ENCODE assay signal across 16 cellular contexts in the genomic region with DNA sequence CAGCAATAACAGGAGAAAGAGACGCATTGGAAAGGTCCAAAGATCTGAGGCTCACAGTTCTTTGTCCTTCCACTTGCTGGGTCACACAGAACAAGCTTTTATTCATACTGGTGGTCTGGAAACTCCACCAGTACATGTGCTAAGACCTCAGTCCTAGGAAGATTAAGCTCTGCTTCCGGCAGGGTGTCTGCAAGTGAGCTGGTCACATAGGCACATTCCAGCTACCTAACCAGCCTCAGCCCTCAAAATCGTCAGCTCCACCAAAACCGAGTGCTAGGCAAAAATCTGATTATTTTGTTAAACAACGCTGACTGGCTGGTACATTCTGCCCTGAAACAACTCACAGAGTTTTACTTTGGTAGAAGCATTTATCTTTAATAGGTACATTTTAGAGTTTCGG. TPM values are rescaled to one million over a fixed set of nuclear protein-coding genes. Genes with fewer than 3 reads are reported as not detected.
DNase-seq lines count a peak whose midpoint lies in the region; ATAC-seq and TF ChIP-seq lines count a peak whose summit lies in the region.
"Had no signal": no experiment of that assay in that cellular context is flagged by ENCODE, and none has a peak within 500 bp of the region (broad histone marks: within the 10 kb centered on the region; RNA-seq: fewer than 3 reads in every experiment).

No MANE protein-coding gene starts in this region.

- TF ChIP-seq CTCF in GM23338 (conservative IDR thresholded peaks at IDR 0.05; ENCODE audit: low read depth in 2 of 2) (no peak), GM10248 (IDR thresholded peaks at IDR 0.05; ENCODE audit: control extremely low read depth, extremely low read depth, low read depth, missing control alignments) (no peak)

- CTCF ChIA-PET in activated CD4-positive, alpha-beta memory T cell treated with anti-CD3 and anti-CD28 coated beads for 36 hours (lab: Charles Lee), result interaction anchor here (0.7 to 3.3 kb wide), 10 partner anchors 12 to 99 kb away, joined by 3 to 80 read pairs (median 6); no protein-coding TSS in a partner anchor
- CTCF ChIA-PET in GM10248 (lab: Yijun Ruan, JAX), result interaction anchor here (0.7 to 1.2 kb wide), 5 partner anchors 11 to 123 kb away, joined by 3 read pairs; no protein-coding TSS in a partner anchor

- no peak for ATAC-seq in stimulated activated naive CD8-positive, alpha-beta T cell treated with anti-CD3 and anti-CD28 coated beads, Interleukin-15, Interleukin-2, amounts not matched to agents 100 U/mL and 50 U/mL, for 24 hours
- ATAC-seq in HG03457 (IDR thresholded peaks at IDR 0.05; ENCODE audit: unreplicated experiment) (no peak), sciatic nerve (no peak), GM23338 (no peak)
- ATAC-seq: esophagus mucosa had no signal

- H3K27me3 Mint-ChIP-seq in stimulated activated naive CD8-positive, alpha-beta T cell treated with anti-CD3 and anti-CD28 coated beads, Interleukin-15, Interleukin-2, amounts not matched to agents 100 ng/mL and 50 ng/mL, for 24 hours, result no peaks in the 10 kb centered on the region
- peaks cover 2% of the 10 kb centered on the region for H3K27me3 Mint-ChIP-seq in activated CD4-positive, alpha-beta memory T cell treated with anti-CD3 and anti-CD28 coated beads for 36 hours
- peaks cover 2% of the 10 kb centered on the region for H3K27me3 Mint-ChIP-seq in GM23338 (ENCODE audit: insufficient read depth, low read depth, poor library complexity)

- H3K27ac Mint-ChIP-seq in stimulated activated naive CD8-positive, alpha-beta T cell treated with anti-CD3 and anti-CD28 coated beads, Interleukin-15, Interleukin-2, amounts not matched to agents 100 ng/mL and 50 ng/mL, for 24 hours, result peak overlapping the region; percentile 99
- peak overlapping the region; percentile 97 for H3K27ac Mint-ChIP-seq in activated CD4-positive, alpha-beta memory T cell treated with anti-CD3 and anti-CD28 coated beads for 36 hours
- no peak overlapping the region for H3K27ac Mint-ChIP-seq in GM23338

- no peaks in the 10 kb centered on the region for H3K27me3 ChIP-seq in GM23338 (ENCODE audit: insufficient read depth)

- H3K9me3 Mint-ChIP-seq in stimulated activated naive CD8-positive, alpha-beta T cell treated with anti-CD3 and anti-CD28 coated beads, Interleukin-15, Interleukin-2, amounts not matched to agents 100 ng/mL and 50 ng/mL, for 24 hours, result no peaks in the 10 kb centered on the region
- no peaks in the 10 kb centered on the region for H3K9me3 Mint-ChIP-seq in activated CD4-positive, alpha-beta memory T cell treated with anti-CD3 and anti-CD28 coated beads for 36 hours
- peaks cover 5% of the 10 kb centered on the region; the same call in 1 of the 3 replicates for H3K9me3 Mint-ChIP-seq in GM23338

- no peak overlapping the region for H2AFZ ChIP-seq in GM23338

- no peaks in the 10 kb centered on the region for H3K79me2 ChIP-seq in GM23338 (replicated peaks; ENCODE audit: insufficient read depth)

- POLR2A ChIA-PET in activated CD4-positive, alpha-beta memory T cell treated with anti-CD3 and anti-CD28 coated beads for 36 hours (lab: Charles Lee), result interaction anchor here (1.5 to 7.6 kb wide), 6 partner anchors 11 to 47 kb away, joined by 6 to 161 read pairs (median 72); no protein-coding TSS in a partner anchor
- POLR2A ChIA-PET in GM10248 (lab: Yijun Ruan, JAX), result no interaction called here

- no peaks in the 10 kb centered on the region for H3K36me3 ChIP-seq in GM23338 (ENCODE audit: insufficient read depth)

- peaks cover 82% of the 10 kb centered on the region for H3K4me1 Mint-ChIP-seq in stimulated activated naive CD8-positive, alpha-beta T cell treated with anti-CD3 and anti-CD28 coated beads, Interleukin-15, Interleukin-2, amounts not matched to agents 100 ng/mL and 50 ng/mL, for 24 hours (ENCODE audit: low read depth)
- peaks cover 55% of the 10 kb centered on the region for H3K4me1 Mint-ChIP-seq in activated CD4-positive, alpha-beta memory T cell treated with anti-CD3 and anti-CD28 coated beads for 36 hours (ENCODE audit: low read depth)
- H3K4me1 Mint-ChIP-seq in GM23338, result no peaks in the 10 kb centered on the region

- H3K27ac ChIP-seq in GM23338 (ENCODE audit: low read depth), result no peak overlapping the region

- H3F3A ChIP-seq in GM23338 (replicated peaks; ENCODE audit: low read depth), result no peaks in the 10 kb centered on the region

- intact Hi-C loops in activated CD4-positive, alpha-beta memory T cell treated with anti-CD3 and anti-CD28 coated beads for 36 hours (cut with micrococcal nuclease), result no loop called here
- intact Hi-C loops in sciatic nerve (cut with DNase I), result no loop called here

- no peak overlapping the region for H3K4me3 ChIP-seq in GM23338

- peaks cover 78% of the 10 kb centered on the region for H3K36me3 Mint-ChIP-seq in stimulated activated naive CD8-positive, alpha-beta T cell treated with anti-CD3 and anti-CD28 coated beads, Interleukin-15, Interleukin-2, amounts not matched to agents 100 ng/mL and 50 ng/mL, for 24 hours (ENCODE audit: low read depth)
- peaks cover 68% of the 10 kb centered on the region for H3K36me3 Mint-ChIP-seq in activated CD4-positive, alpha-beta memory T cell treated with anti-CD3 and anti-CD28 coated beads for 36 hours
- no peaks in the 10 kb centered on the region for H3K36me3 Mint-ChIP-seq in GM23338 (ENCODE audit: low read depth)

- no peaks in the 10 kb centered on the region; the same call in 1 of the 2 replicates for H3K9me2 ChIP-seq in GM23338 (ENCODE audit: insufficient read depth)

- no peak for DNase-seq in stimulated activated naive CD8-positive, alpha-beta T cell treated with anti-CD3 and anti-CD28 coated beads, Interleukin-15, Interleukin-2, amounts not matched to agents 100 U/mL and 50 U/mL, for 24 hours
- DNase-seq in activated CD4-positive, alpha-beta memory T cell treated with anti-CD3 and anti-CD28 coated beads for 36 hours, result no peak
- DNase-seq in iris pigment epithelial cell (ENCODE audit: low read depth), result peak; percentile 32
- DNase-seq in sciatic nerve (ENCODE audit: low spot score), result no peak
- no peak for DNase-seq in GM23338 (ENCODE audit: low spot score)
- DNase-seq in GM10248 (ENCODE audit: extremely low spot score), result no peak
- DNase-seq: activated effector memory CD4-positive, alpha-beta T cell treated with Interleukin-2 at 50 U/mL for 16 hours; mesendoderm; NCI-H1436 treated with DMSO at 0.1 percent for 48 hours; NCI-H69; SHP77 treated with DMSO at 0.1 percent for 48 hours had no signal

- no peaks in the 10 kb centered on the region for H4K20me1 ChIP-seq in GM23338 (replicated peaks; ENCODE audit: insufficient read depth)

- no peak overlapping the region for H3K4me2 ChIP-seq in GM23338

- peak overlapping the region; percentile 98 for H3K4me3 Mint-ChIP-seq in stimulated activated naive CD8-positive, alpha-beta T cell treated with anti-CD3 and anti-CD28 coated beads, Interleukin-15, Interleukin-2, amounts not matched to agents 100 ng/mL and 50 ng/mL, for 24 hours
- H3K4me3 Mint-ChIP-seq in activated CD4-positive, alpha-beta memory T cell treated with anti-CD3 and anti-CD28 coated beads for 36 hours, result peak overlapping the region; percentile 86
- H3K4me3 Mint-ChIP-seq in GM23338, result no peak overlapping the region

- H3K4me1 ChIP-seq in GM23338 (ENCODE audit: insufficient read depth), result no peaks in the 10 kb centered on the region

TF ChIP-seq in GM23338, 12 proteins besides CTCF, POLR2A, EP300 and RAD21 (continues in another document):
- TF ChIP-seq POLR2AphosphoS5 (IDR thresholded peaks at IDR 0.05; ENCODE audit: low read depth) (no peak), NANOG (IDR thresholded peaks at IDR 0.05; ENCODE audit: borderline replicate concordance) (no peak)
- TF ChIP-seq, protein P1, sequence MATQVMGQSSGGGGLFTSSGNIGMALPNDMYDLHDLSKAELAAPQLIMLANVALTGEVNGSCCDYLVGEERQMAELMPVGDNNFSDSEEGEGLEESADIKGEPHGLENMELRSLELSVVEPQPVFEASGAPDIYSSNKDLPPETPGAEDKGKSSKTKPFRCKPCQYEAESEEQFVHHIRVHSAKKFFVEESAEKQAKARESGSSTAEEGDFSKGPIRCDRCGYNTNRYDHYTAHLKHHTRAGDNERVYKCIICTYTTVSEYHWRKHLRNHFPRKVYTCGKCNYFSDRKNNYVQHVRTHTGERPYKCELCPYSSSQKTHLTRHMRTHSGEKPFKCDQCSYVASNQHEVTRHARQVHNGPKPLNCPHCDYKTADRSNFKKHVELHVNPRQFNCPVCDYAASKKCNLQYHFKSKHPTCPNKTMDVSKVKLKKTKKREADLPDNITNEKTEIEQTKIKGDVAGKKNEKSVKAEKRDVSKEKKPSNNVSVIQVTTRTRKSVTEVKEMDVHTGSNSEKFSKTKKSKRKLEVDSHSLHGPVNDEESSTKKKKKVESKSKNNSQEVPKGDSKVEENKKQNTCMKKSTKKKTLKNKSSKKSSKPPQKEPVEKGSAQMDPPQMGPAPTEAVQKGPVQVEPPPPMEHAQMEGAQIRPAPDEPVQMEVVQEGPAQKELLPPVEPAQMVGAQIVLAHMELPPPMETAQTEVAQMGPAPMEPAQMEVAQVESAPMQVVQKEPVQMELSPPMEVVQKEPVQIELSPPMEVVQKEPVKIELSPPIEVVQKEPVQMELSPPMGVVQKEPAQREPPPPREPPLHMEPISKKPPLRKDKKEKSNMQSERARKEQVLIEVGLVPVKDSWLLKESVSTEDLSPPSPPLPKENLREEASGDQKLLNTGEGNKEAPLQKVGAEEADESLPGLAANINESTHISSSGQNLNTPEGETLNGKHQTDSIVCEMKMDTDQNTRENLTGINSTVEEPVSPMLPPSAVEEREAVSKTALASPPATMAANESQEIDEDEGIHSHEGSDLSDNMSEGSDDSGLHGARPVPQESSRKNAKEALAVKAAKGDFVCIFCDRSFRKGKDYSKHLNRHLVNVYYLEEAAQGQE (IDR thresholded peaks at IDR 0.05; ENCODE audit: unreplicated experiment), result no peak

RNA-seq across cellular contexts. Expression of a gene that starts 2.2 kb away (rescaled TPM):
- 100 to 1,000 TPM; 609 to 610 TPM for total RNA-seq in activated CD4-positive, alpha-beta memory T cell treated with anti-CD3 and anti-CD28 coated beads for 36 hours
- total RNA-seq in sciatic nerve, result not detected
- not detected in 2 replicates for total RNA-seq in GM23338 (2014; rRNA removed; shearing (Covaris generic))
- not detected in 2 replicates for polyA plus RNA-seq in GM23338 (2016; fragmentation: Nextera tagmentation; extraction: Ambion mirVana)
- total RNA-seq: cerebellum had no signal
- polyA plus RNA-seq: BJ had no signal

RNA-seq across cellular contexts. Expression of a gene that starts 50.9 kb away (rescaled TPM):
- 10 to 100 TPM; 37.9 to 39.0 TPM for total RNA-seq in activated CD4-positive, alpha-beta memory T cell treated with anti-CD3 and anti-CD28 coated beads for 36 hours
- 1.7 TPM for total RNA-seq in sciatic nerve
- total RNA-seq in GM23338 (2014; rRNA removed; shearing (Covaris generic)), result not detected in 2 replicates
- polyA plus RNA-seq in GM23338 (2016; fragmentation: Nextera tagmentation; extraction: Ambion mirVana), result 0.09 and 0.91 TPM in 2 replicates

Comparison
In these comparisons a context has a peak if more than half of its experiments do, and no peak if none do; other contexts are left out.
1. RNA of a gene that starts 2.2 kb away (total RNA-seq): 609 to 610 TPM in activated CD4-positive, alpha-beta memory T cell treated with anti-CD3 and anti-CD28 coated beads for 36 hours; not detected in sciatic nerve (single experiment) and not detected in GM23338; every median in the first group is over 100 times any median in the second.
2. RNA of a gene that starts 50.9 kb away (total RNA-seq): 37.9 to 39.0 TPM in activated CD4-positive, alpha-beta memory T cell treated with anti-CD3 and anti-CD28 coated beads for 36 hours; 1.7 TPM in sciatic nerve (single experiment) and not detected in GM23338; every median in the first group is over 10 times any median in the second.